ENCODE assay signal across 8 cellular contexts in genomic region chr15:79028411-79028964, GRCh38.
DNase-seq lines count a peak whose midpoint lies in the region; ATAC-seq and TF ChIP-seq lines count a peak whose summit lies in the region.

No MANE protein-coding gene starts in this region.

- BruUV-seq in mammary epithelial cell (replicated peaks; lab: Mats Ljungman, UMichigan) = no TSS peak

- H3K4me3 ChIP-seq in mammary epithelial cell (replicated peaks in 1 of 3; ENCODE audit: insufficient read depth in 1 of 3, low read depth in 2 of 3, low read length in 3 of 3) (no peak overlapping the region), right lobe of liver (no peak overlapping the region), upper lobe of left lung (no peak overlapping the region)

- H3K4me1 ChIP-seq in mammary epithelial cell (ENCODE audit: insufficient read depth, low read length) (no peaks in the 10 kb centered on the region), right lobe of liver (no peaks in the 10 kb centered on the region), upper lobe of left lung (no peaks in the 10 kb centered on the region)

- in situ Hi-C loops in GM13977 (cut with MboI; ENCODE audit: low pct_unique_long_range_greater_than_20kb, low sequenced_read_pairs, unreplicated experiment) (loop anchor here (10.0 kb wide), 1 partner anchor 156 kb away; no protein-coding TSS in a partner anchor), mammary epithelial cell (cut with MboI; ENCODE audit: low sequenced_read_pairs in 2 of 2) (loop anchor here (5.0 kb wide), 2 partner anchors 154 to 159 kb away; no protein-coding TSS in a partner anchor)

- H3K79me2 ChIP-seq in mammary epithelial cell (ENCODE audit: insufficient read depth, low read length) = no peaks in the 10 kb centered on the region

- dilution Hi-C loops in mammary epithelial cell (cut with HindIII; ENCODE audit: low sequenced_read_pairs) = no loop called here

- H3K9me3 ChIP-seq in mammary epithelial cell (replicated peaks; ENCODE audit: insufficient read depth, low read length) (no peaks in the 10 kb centered on the region), right lobe of liver (no peaks in the 10 kb centered on the region), upper lobe of left lung (no peaks in the 10 kb centered on the region)

- ATAC-seq in right lobe of liver (peak; percentile 52 to 80 (median 66)), upper lobe of left lung (ENCODE audit: low FRiP score in 2 of 2) (peak in 1 of 2 donors; percentile 54), GM18517 (IDR thresholded peaks at IDR 0.05; ENCODE audit: unreplicated experiment) (no peak)

- H3K27ac ChIP-seq in C4-2B = no peak overlapping the region
- no peak overlapping the region for H3K27ac ChIP-seq in mammary epithelial cell (ENCODE audit: insufficient read depth, low read depth, low read length)
- H3K27ac ChIP-seq in right lobe of liver = no peak overlapping the region
- H3K27ac ChIP-seq in upper lobe of left lung = no peak overlapping the region

- DNase-seq in GM13977 (ENCODE audit: low spot score) = peak; percentile 76
- DNase-seq in NOMO-1 (lab: John Stamatoyannopoulos, UW; ENCODE audit: unreplicated experiment in 2 of 2) = peak; percentile 11 to 21
- peak; percentile 25 for DNase-seq in mammary epithelial cell
- DNase-seq in right lobe of liver = peak in 1 of 3 donors; percentile 54
- no peak for DNase-seq in upper lobe of left lung
- no peak for DNase-seq in SKM-1 (lab: John Stamatoyannopoulos, UW; ENCODE audit: unreplicated experiment)

- H3K27me3 ChIP-seq in mammary epithelial cell (ENCODE audit: insufficient read depth, low read length) (no peaks in the 10 kb centered on the region), right lobe of liver (no peaks in the 10 kb centered on the region), upper lobe of left lung (no peaks in the 10 kb centered on the region)

- WGBS in mammary epithelial cell (ENCODE audit: low coverage, missing lambda C conversion rate) = 12% methylated on average over 7 of the region's 7 CpGs
- WGBS in right lobe of liver (ENCODE audit: insufficient coverage, low coverage, low lambda C conversion rate, missing lambda C conversion rate) = 23% methylated on average over 7 of the region's 7 CpGs
- 55 to 56% methylated on average over 7 of the region's 7 CpGs for WGBS in upper lobe of left lung, 2 donors

- CTCF ChIA-PET in mammary epithelial cell (lab: Charles Lee; ENCODE audit: low non-redundant PET) = interaction anchor here (0.6 to 1.6 kb wide), 3 partner anchors 156 to 836 kb away, joined by 3 to 20 read pairs (median 3); no protein-coding TSS in a partner anchor

- TF ChIP-seq EP300 in upper lobe of left lung (IDR thresholded peaks at IDR 0.05) = no peak

- no peak overlapping the region for H2AFZ ChIP-seq in mammary epithelial cell (ENCODE audit: low read depth, low read length)

- no peak overlapping the region for H3K4me2 ChIP-seq in mammary epithelial cell (ENCODE audit: insufficient read depth, low read depth, low read length)

- TF ChIP-seq POLR2A in right lobe of liver (IDR thresholded peaks at IDR 0.05) (no peak), upper lobe of left lung (IDR thresholded peaks at IDR 0.05) (no peak)

- intact Hi-C loops in mammary epithelial cell (cut with micrococcal nuclease) (loop anchor here (1.0 kb wide), 3 partner anchors 49 to 156 kb away; no protein-coding TSS in a partner anchor), right lobe of liver (cut with DNase I) (loop anchor here in 1 of 2 donors (5.0 kb wide), 1 partner anchor 159 kb away; no protein-coding TSS in a partner anchor)

- no peaks in the 10 kb centered on the region for H4K20me1 ChIP-seq in mammary epithelial cell (ENCODE audit: insufficient read depth, low read length)

- peak; percentile 96 for TF ChIP-seq CTCF in C4-2B (conservative IDR thresholded peaks at IDR 0.05)
- TF ChIP-seq CTCF in GM13977 (IDR thresholded peaks at IDR 0.05; ENCODE audit: extremely low read depth, insufficient read depth, missing control alignments) = peak; percentile 91
- peak; percentile 91 to 92 for TF ChIP-seq CTCF in mammary epithelial cell (conservative IDR thresholded peaks at IDR 0.05 in 1 of 2, IDR thresholded peaks at IDR 0.05 in 1 of 2; ENCODE audit: extremely low read depth in 1 of 2, insufficient read depth in 1 of 2, low read depth in 1 of 2, low read length in 2 of 2)
- peak; percentile 70 to 86 (median 80) for TF ChIP-seq CTCF in right lobe of liver (IDR thresholded peaks at IDR 0.05)
- TF ChIP-seq CTCF in upper lobe of left lung (IDR thresholded peaks at IDR 0.05) = peak; percentile 35 to 78 (median 62)

- H3K9ac ChIP-seq in mammary epithelial cell (ENCODE audit: insufficient read depth, low read length) = no peak overlapping the region

- no peaks in the 10 kb centered on the region for H3K36me3 ChIP-seq in mammary epithelial cell (ENCODE audit: insufficient read depth, low read length)
- H3K36me3 ChIP-seq in right lobe of liver = no peaks in the 10 kb centered on the region
- no peaks in the 10 kb centered on the region for H3K36me3 ChIP-seq in upper lobe of left lung

Comparison
In these comparisons a context has a peak if more than half of its experiments do, and no peak if none do; other contexts are left out.
1. DNase-seq: peak in GM13977 (single experiment), NOMO-1 (2 of 2) and mammary epithelial cell (single experiment); none in upper lobe of left lung (0 of 2) and SKM-1 (single experiment).
2. Peak in every context shown above with its lines, with median percentiles within 50 percentile points of each other: CTCF ChIP-seq.